Comparison of ENCODE assay signal across 1 cellular context in the genomic region with DNA sequence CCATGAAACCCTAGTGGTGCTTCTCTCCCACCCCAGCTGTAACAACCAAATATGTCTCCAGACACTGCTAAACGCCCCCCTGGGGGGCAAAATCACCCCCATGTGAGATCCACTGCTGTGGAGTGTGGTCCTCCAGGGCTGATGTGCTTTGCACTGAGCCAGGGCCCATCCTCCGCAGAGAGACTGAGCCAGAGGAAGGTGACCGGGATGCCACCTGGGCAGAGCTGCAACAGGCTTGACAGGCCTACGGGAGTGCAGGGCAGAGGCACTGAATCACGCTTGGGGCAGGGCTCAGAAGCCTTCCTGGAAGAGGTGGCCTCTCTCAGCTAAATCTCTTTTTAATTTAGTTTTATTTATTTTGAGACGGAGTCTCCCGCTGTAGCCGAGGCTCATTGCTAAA.
TF ChIP-seq lines count a peak whose summit lies in the region.

No MANE protein-coding gene starts in this region.

TF ChIP-seq in H1, 55 proteins besides CTCF, POLR2A, EP300 and RAD21:
- TF ChIP-seq PHF8 (conservative IDR thresholded peaks at IDR 0.05; ENCODE audit: low read depth, low read length) (no peak), CBX8 (IDR thresholded peaks at IDR 0.05; ENCODE audit: borderline replicate concordance, low read depth, low read length) (no peak), RNF2 (IDR thresholded peaks at IDR 0.05; ENCODE audit: borderline replicate concordance, low read depth, low read length, missing control alignments, poor library complexity, severe bottlenecking) (no peak), YY1 (IDR thresholded peaks at IDR 0.05; ENCODE audit: low read depth, low read length) (no peak), JUND (IDR thresholded peaks at IDR 0.05; ENCODE audit: low read length) (no peak)
- TF ChIP-seq, protein P1, sequence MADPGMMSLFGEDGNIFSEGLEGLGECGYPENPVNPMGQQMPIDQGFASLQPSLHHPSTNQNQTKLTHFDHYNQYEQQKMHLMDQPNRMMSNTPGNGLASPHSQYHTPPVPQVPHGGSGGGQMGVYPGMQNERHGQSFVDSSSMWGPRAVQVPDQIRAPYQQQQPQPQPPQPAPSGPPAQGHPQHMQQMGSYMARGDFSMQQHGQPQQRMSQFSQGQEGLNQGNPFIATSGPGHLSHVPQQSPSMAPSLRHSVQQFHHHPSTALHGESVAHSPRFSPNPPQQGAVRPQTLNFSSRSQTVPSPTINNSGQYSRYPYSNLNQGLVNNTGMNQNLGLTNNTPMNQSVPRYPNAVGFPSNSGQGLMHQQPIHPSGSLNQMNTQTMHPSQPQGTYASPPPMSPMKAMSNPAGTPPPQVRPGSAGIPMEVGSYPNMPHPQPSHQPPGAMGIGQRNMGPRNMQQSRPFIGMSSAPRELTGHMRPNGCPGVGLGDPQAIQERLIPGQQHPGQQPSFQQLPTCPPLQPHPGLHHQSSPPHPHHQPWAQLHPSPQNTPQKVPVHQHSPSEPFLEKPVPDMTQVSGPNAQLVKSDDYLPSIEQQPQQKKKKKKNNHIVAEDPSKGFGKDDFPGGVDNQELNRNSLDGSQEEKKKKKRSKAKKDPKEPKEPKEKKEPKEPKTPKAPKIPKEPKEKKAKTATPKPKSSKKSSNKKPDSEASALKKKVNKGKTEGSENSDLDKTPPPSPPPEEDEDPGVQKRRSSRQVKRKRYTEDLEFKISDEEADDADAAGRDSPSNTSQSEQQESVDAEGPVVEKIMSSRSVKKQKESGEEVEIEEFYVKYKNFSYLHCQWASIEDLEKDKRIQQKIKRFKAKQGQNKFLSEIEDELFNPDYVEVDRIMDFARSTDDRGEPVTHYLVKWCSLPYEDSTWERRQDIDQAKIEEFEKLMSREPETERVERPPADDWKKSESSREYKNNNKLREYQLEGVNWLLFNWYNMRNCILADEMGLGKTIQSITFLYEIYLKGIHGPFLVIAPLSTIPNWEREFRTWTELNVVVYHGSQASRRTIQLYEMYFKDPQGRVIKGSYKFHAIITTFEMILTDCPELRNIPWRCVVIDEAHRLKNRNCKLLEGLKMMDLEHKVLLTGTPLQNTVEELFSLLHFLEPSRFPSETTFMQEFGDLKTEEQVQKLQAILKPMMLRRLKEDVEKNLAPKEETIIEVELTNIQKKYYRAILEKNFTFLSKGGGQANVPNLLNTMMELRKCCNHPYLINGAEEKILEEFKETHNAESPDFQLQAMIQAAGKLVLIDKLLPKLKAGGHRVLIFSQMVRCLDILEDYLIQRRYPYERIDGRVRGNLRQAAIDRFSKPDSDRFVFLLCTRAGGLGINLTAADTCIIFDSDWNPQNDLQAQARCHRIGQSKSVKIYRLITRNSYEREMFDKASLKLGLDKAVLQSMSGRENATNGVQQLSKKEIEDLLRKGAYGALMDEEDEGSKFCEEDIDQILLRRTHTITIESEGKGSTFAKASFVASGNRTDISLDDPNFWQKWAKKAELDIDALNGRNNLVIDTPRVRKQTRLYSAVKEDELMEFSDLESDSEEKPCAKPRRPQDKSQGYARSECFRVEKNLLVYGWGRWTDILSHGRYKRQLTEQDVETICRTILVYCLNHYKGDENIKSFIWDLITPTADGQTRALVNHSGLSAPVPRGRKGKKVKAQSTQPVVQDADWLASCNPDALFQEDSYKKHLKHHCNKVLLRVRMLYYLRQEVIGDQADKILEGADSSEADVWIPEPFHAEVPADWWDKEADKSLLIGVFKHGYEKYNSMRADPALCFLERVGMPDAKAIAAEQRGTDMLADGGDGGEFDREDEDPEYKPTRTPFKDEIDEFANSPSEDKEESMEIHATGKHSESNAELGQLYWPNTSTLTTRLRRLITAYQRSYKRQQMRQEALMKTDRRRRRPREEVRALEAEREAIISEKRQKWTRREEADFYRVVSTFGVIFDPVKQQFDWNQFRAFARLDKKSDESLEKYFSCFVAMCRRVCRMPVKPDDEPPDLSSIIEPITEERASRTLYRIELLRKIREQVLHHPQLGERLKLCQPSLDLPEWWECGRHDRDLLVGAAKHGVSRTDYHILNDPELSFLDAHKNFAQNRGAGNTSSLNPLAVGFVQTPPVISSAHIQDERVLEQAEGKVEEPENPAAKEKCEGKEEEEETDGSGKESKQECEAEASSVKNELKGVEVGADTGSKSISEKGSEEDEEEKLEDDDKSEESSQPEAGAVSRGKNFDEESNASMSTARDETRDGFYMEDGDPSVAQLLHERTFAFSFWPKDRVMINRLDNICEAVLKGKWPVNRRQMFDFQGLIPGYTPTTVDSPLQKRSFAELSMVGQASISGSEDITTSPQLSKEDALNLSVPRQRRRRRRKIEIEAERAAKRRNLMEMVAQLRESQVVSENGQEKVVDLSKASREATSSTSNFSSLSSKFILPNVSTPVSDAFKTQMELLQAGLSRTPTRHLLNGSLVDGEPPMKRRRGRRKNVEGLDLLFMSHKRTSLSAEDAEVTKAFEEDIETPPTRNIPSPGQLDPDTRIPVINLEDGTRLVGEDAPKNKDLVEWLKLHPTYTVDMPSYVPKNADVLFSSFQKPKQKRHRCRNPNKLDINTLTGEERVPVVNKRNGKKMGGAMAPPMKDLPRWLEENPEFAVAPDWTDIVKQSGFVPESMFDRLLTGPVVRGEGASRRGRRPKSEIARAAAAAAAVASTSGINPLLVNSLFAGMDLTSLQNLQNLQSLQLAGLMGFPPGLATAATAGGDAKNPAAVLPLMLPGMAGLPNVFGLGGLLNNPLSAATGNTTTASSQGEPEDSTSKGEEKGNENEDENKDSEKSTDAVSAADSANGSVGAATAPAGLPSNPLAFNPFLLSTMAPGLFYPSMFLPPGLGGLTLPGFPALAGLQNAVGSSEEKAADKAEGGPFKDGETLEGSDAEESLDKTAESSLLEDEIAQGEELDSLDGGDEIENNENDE (IDR thresholded peaks at IDR 0.05; ENCODE audit: insufficient replicate concordance, low read length) = no peak
- TF ChIP-seq, protein P2, sequence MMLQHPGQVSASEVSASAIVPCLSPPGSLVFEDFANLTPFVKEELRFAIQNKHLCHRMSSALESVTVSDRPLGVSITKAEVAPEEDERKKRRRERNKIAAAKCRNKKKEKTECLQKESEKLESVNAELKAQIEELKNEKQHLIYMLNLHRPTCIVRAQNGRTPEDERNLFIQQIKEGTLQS (IDR thresholded peaks at IDR 0.05; ENCODE audit: insufficient read depth, low read depth, low read length) = no peak
- TF ChIP-seq, protein P3, sequence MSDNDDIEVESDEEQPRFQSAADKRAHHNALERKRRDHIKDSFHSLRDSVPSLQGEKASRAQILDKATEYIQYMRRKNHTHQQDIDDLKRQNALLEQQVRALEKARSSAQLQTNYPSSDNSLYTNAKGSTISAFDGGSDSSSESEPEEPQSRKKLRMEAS (IDR thresholded peaks at IDR 0.05) = no peak
